1 cellular context compared by ENCODE assay signal in the genomic region with DNA sequence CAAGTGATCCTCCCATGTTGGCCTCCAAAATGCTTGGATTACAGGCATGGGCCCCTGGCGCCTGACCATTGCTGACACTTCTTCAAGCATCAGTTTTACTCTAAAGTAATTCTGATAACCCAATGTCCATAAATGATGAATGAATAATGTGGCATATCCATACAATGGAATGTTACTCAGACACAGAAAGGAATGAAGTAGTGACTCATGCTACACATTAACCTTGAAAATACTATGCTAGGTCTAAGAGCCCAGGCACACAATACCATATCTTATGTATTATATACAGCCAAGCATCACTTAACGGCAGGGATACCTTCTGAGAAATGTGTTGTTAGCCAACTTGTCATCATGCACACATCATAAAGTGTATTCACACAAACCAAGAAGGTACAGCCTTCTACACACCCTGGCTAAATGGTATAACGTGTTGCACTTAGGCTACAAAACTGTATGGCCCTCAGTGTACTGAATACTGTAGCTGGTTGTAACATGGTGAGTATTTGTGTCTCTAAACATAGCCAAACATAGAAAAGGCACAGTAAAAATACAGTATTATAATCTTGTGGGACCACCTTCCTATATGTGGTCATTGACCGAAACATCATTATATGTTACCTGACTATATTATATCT.
TF ChIP-seq lines count a peak whose summit lies in the region.

No MANE protein-coding gene starts in this region.

TF ChIP-seq in SK-N-SH, 30 proteins besides CTCF, POLR2A, EP300 and RAD21 (continued from another document):
- TF ChIP-seq, protein P1, sequence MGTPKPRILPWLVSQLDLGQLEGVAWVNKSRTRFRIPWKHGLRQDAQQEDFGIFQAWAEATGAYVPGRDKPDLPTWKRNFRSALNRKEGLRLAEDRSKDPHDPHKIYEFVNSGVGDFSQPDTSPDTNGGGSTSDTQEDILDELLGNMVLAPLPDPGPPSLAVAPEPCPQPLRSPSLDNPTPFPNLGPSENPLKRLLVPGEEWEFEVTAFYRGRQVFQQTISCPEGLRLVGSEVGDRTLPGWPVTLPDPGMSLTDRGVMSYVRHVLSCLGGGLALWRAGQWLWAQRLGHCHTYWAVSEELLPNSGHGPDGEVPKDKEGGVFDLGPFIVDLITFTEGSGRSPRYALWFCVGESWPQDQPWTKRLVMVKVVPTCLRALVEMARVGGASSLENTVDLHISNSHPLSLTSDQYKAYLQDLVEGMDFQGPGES (IDR thresholded peaks at IDR 0.05; ENCODE audit: low read depth, low read length) = no peak
- TF ChIP-seq, protein P2, sequence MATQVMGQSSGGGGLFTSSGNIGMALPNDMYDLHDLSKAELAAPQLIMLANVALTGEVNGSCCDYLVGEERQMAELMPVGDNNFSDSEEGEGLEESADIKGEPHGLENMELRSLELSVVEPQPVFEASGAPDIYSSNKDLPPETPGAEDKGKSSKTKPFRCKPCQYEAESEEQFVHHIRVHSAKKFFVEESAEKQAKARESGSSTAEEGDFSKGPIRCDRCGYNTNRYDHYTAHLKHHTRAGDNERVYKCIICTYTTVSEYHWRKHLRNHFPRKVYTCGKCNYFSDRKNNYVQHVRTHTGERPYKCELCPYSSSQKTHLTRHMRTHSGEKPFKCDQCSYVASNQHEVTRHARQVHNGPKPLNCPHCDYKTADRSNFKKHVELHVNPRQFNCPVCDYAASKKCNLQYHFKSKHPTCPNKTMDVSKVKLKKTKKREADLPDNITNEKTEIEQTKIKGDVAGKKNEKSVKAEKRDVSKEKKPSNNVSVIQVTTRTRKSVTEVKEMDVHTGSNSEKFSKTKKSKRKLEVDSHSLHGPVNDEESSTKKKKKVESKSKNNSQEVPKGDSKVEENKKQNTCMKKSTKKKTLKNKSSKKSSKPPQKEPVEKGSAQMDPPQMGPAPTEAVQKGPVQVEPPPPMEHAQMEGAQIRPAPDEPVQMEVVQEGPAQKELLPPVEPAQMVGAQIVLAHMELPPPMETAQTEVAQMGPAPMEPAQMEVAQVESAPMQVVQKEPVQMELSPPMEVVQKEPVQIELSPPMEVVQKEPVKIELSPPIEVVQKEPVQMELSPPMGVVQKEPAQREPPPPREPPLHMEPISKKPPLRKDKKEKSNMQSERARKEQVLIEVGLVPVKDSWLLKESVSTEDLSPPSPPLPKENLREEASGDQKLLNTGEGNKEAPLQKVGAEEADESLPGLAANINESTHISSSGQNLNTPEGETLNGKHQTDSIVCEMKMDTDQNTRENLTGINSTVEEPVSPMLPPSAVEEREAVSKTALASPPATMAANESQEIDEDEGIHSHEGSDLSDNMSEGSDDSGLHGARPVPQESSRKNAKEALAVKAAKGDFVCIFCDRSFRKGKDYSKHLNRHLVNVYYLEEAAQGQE (IDR thresholded peaks at IDR 0.05; ENCODE audit: low read depth, low read length) = no peak
- TF ChIP-seq, protein P3, sequence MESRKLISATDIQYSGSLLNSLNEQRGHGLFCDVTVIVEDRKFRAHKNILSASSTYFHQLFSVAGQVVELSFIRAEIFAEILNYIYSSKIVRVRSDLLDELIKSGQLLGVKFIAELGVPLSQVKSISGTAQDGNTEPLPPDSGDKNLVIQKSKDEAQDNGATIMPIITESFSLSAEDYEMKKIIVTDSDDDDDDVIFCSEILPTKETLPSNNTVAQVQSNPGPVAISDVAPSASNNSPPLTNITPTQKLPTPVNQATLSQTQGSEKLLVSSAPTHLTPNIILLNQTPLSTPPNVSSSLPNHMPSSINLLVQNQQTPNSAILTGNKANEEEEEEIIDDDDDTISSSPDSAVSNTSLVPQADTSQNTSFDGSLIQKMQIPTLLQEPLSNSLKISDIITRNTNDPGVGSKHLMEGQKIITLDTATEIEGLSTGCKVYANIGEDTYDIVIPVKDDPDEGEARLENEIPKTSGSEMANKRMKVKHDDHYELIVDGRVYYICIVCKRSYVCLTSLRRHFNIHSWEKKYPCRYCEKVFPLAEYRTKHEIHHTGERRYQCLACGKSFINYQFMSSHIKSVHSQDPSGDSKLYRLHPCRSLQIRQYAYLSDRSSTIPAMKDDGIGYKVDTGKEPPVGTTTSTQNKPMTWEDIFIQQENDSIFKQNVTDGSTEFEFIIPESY (IDR thresholded peaks at IDR 0.05; ENCODE audit: borderline replicate concordance, low read depth) = no peak
- TF ChIP-seq MEF2A (IDR thresholded peaks at IDR 0.05; ENCODE audit: borderline replicate concordance, low read depth) (no peak), NFIC (IDR thresholded peaks at IDR 0.05; ENCODE audit: borderline replicate concordance) (no peak), RCOR1 (IDR thresholded peaks at IDR 0.05; ENCODE audit: low read length) (no peak), FOSL2 (IDR thresholded peaks at IDR 0.05; ENCODE audit: borderline replicate concordance, low read depth) (peak; percentile 47; the same call in 1 of the 2 replicates), JUND (IDR thresholded peaks at IDR 0.05) (peak; percentile 32), NRF1 (IDR thresholded peaks at IDR 0.05; ENCODE audit: low read depth, low read length) (no peak)
- TF ChIP-seq, protein P4, sequence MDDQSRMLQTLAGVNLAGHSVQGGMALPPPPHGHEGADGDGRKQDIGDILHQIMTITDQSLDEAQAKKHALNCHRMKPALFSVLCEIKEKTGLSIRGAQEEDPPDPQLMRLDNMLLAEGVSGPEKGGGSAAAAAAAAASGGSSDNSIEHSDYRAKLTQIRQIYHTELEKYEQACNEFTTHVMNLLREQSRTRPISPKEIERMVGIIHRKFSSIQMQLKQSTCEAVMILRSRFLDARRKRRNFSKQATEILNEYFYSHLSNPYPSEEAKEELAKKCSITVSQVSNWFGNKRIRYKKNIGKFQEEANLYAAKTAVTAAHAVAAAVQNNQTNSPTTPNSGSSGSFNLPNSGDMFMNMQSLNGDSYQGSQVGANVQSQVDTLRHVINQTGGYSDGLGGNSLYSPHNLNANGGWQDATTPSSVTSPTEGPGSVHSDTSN (IDR thresholded peaks at IDR 0.05) = peak; percentile 48
- TF ChIP-seq, protein P5, sequence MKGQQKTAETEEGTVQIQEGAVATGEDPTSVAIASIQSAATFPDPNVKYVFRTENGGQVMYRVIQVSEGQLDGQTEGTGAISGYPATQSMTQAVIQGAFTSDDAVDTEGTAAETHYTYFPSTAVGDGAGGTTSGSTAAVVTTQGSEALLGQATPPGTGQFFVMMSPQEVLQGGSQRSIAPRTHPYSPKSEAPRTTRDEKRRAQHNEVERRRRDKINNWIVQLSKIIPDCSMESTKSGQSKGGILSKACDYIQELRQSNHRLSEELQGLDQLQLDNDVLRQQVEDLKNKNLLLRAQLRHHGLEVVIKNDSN (IDR thresholded peaks at IDR 0.05; ENCODE audit: borderline replicate concordance, low read depth) = no peak
